In the genomic region with DNA sequence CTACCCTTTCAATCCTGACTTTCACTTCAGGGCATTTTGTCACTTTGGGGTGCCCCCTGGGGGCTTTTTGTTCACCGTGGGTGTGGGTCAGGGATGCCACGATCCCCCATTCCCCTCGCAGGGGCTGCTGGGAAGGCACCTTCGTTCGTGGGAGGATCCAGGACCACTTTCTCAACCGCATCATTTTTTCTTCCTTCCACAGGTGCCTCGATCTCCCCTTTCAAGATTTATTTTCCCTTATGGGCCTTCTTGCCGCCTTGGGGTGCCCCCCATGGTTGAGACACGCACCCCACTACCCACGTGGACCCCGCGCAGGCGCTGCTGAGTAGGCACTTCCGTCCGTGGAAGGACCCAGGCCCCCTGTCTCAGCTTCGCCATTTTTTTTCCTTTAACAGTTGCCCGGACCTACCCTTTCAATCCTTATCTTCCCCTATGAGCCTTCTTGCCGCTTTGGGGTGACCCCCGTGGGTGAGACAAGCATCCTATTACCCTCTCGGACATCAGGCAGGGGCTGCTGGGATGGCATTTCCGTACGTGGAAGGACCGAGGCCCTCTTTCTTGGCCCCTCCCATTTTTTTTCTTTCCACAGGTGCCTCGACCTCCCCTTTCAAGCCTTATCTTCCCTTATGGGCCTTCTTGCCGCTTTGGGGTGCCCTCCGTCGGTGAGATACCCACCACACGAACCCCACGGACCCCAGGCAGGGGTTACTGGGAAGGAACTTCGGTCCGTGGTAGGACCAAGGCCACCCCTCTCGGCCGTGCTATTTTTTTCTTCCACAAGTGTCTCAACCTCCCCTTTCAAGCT, we compare ENCODE assay signal across 26 cellular contexts.
A peak's percentile ranks its signal among the peaks of the same experiment; 100 is the strongest.
DNase-seq lines count a peak whose midpoint lies in the region; ATAC-seq, FAIRE-seq and TF ChIP-seq lines count a peak whose summit lies in the region.
"Had no signal": no experiment of that assay in that cellular context is flagged by ENCODE, and none has a peak within 500 bp of the region (broad histone marks: within the 10 kb centered on the region; RNA-seq: fewer than 3 reads in every experiment).

No MANE protein-coding gene starts in this region.

- TF ChIP-seq EP300 in A549 (IDR thresholded peaks at IDR 0.05): no peak
- no peak for TF ChIP-seq EP300 in K562 (IDR thresholded peaks at IDR 0.05; ENCODE audit: low read length)

- peak; percentile 41 to 53; a peak in 4 of 6 replicates for ATAC-seq in A549
- ATAC-seq in K562: peak; percentile 10; the same call in 1 of the 3 replicates
- ATAC-seq: activated CD8-positive, alpha-beta T cell treated with anti-CD3 and anti-CD28 coated beads for 36 hours; stimulated activated naive B cell treated with anti-CD40 and anti-IgM and Interleukin-4, amounts not matched to agents 10 μg/mL and 1 μg/mL and 100 μg/mL, for 72 hours had no signal

- CTCF ChIA-PET in A549 (lab: Yijun Ruan, JAX): no interaction called here
- CTCF ChIA-PET in Caco-2 (lab: Charles Lee): interaction anchor here (0.6 kb wide), 1 partner anchor 43 kb away, joined by 3 read pairs; no protein-coding TSS in a partner anchor
- CTCF ChIA-PET in K562 (lab: Yijun Ruan, JAX; ENCODE audit: low intra/inter-chr PET ratio): no interaction called here

- H2AFZ ChIP-seq in K562 (ENCODE audit: low read depth, low read length) (peak overlapping the region; percentile 89), neuron (ENCODE audit: low read depth, low read length) (peak overlapping the region; percentile 17)

- no TSS peak for BruUV-seq in Caco-2 (replicated peaks; lab: Mats Ljungman, UMichigan)
- BruUV-seq in K562 (replicated peaks; lab: Mats Ljungman, UMichigan): no TSS peak

- no peaks in the 10 kb centered on the region for H3K27me3 ChIP-seq in Caco-2 (replicated peaks; ENCODE audit: control insufficient read depth, insufficient read depth, low read length)
- H3K27me3 ChIP-seq in K562 (ENCODE audit: control insufficient read depth in 2 of 2, insufficient read depth in 2 of 2, low read length in 2 of 2): peaks cover 0 to 12% of the 10 kb centered on the region in 2 experiments; a peak in 2 of 5 replicates
- no peaks in the 10 kb centered on the region for H3K27me3 ChIP-seq in neuron (ENCODE audit: insufficient read depth, low read length)
- H3K27me3 ChIP-seq: brain microvascular endothelial cell, vagina had no signal

- H3K27ac Mint-ChIP-seq in Caco-2 (ENCODE audit: unreplicated experiment): peak overlapping the region; percentile 10
- H3K27ac Mint-ChIP-seq: activated CD8-positive, alpha-beta T cell treated with anti-CD3 and anti-CD28 coated beads for 36 hours; CD4-positive, CD25-positive, alpha-beta regulatory T cell; progenitor cell of endocrine pancreas; stimulated activated naive B cell treated with anti-CD40 and anti-IgM and Interleukin-4, amounts not matched to agents 10 μg/mL and 1 μg/mL and 100 μg/mL, for 72 hours; T-helper 1 cell treated with Interleukin-12 subunit alpha and Interleukin-12 subunit beta and Interleukin-4 antibody, amounts not matched to agents 30 μg/mL and 1 μg/mL, for 36 hours had no signal

- no peaks in the 10 kb centered on the region for H3K9me1 ChIP-seq in K562 (ENCODE audit: control insufficient read depth, insufficient read depth, low read length)

- H3K36me3 ChIP-seq in Caco-2 (ENCODE audit: control insufficient read depth, insufficient read depth, low read length) (no peaks in the 10 kb centered on the region), K562 (ENCODE audit: control insufficient read depth, insufficient read depth, low read length) (no peaks in the 10 kb centered on the region), neuron (ENCODE audit: insufficient read depth, low read length) (no peaks in the 10 kb centered on the region)
- H3K36me3 ChIP-seq: brain microvascular endothelial cell, vagina had no signal

- peaks cover 58% of the 10 kb centered on the region for H3K9me3 Mint-ChIP-seq in Caco-2 (ENCODE audit: unreplicated experiment)

- H3K4me1 Mint-ChIP-seq in Caco-2 (ENCODE audit: low read depth, unreplicated experiment): peaks cover 8% of the 10 kb centered on the region
- H3K4me1 Mint-ChIP-seq: stimulated activated naive B cell treated with anti-CD40 and anti-IgM and Interleukin-4, amounts not matched to agents 10 μg/mL and 1 μg/mL and 100 μg/mL, for 72 hours had no signal

- POLR2A ChIA-PET in A549 (lab: Yijun Ruan, JAX) (no interaction called here), Caco-2 (lab: Charles Lee) (no interaction called here), K562 (lab: Yijun Ruan, JAX) (no interaction called here)

- in situ Hi-C loops in K562 (cut with MboI): loop anchor here (10.0 kb wide), 2 partner anchors 166 to 256 kb away; no protein-coding TSS in a partner anchor

- TF ChIP-seq CTCF in A549 (IDR thresholded peaks at IDR 0.05) (no peak), Caco-2 (IDR thresholded peaks at IDR 0.05; ENCODE audit: insufficient read depth in 1 of 2, low read depth in 1 of 2, low read length in 1 of 2, severe bottlenecking in 1 of 2, unreplicated experiment in 1 of 2) (no peak), K562 (IDR thresholded peaks at IDR 0.05 in 2 of 3, conservative IDR thresholded peaks at IDR 0.05 in 1 of 3; ENCODE audit: insufficient read depth in 2 of 3, low read depth in 1 of 3, low read length in 3 of 3) (no peak)

- TF ChIP-seq POLR2A in A549 (IDR thresholded peaks at IDR 0.05; ENCODE audit: low read length): no peak
- no peak for TF ChIP-seq POLR2A in K562 (conservative IDR thresholded peaks at IDR 0.05)

- H3K79me2 ChIP-seq in K562 (ENCODE audit: control insufficient read depth, insufficient read depth, low read length): no peaks in the 10 kb centered on the region

- DNase-seq in A549 (ENCODE audit: low read depth in 1 of 2, low spot score in 1 of 2) (peak in 1 of 2 experiments; percentile 10), Caco-2 (peak in 1 of 2 experiments; percentile 32), K562 (ENCODE audit: extremely low read depth in 1 of 4, low spot score in 3 of 4) (no peak), occipital lobe (lab: John Stamatoyannopoulos, UW) (no peak), NCI-H1417 (lab: John Stamatoyannopoulos, UW) (no peak), pons (ENCODE audit: low spot score) (no peak), NOMO-1 treated with DMSO at 0.1 percent for 48 hours (lab: John Stamatoyannopoulos, UW; ENCODE audit: unreplicated experiment) (no peak)
- DNase-seq: activated CD4-positive, CD25-positive, alpha-beta regulatory T cell treated with anti-CD3 and anti-CD28 coated beads, Interleukin-2, amount 50 U/mL, for 72 hours; activated CD8-positive, alpha-beta T cell treated with anti-CD3 and anti-CD28 coated beads for 36 hours; activated gamma-delta T cell treated with Interleukin-2 at 50 U/mL for 16 hours; brain microvascular endothelial cell; CD4-positive, CD25-positive, alpha-beta regulatory T cell; H7; IMR-90; NCI-H1048; NCI-H1694 treated with DMSO at 0.1 percent for 48 hours; NCI-H524; stimulated activated CD4-positive, alpha-beta T cell treated with anti-CD3 and anti-CD28 coated beads, Interleukin-15, amount 100 ng/mL, for 24 hours; stimulated activated naive B cell treated with anti-CD40 and anti-IgM and Interleukin-4, amounts not matched to agents 10 μg/mL and 1 μg/mL and 100 μg/mL, for 72 hours had no signal

- intact Hi-C loops in Caco-2 (cut with micrococcal nuclease; ENCODE audit: unreplicated experiment) (no loop called here), K562 (cut with micrococcal nuclease) (loop anchor here (5.0 to 10.0 kb wide), 4 partner anchors 64 to 337 kb away; no protein-coding TSS in a partner anchor)

- H3K9me3 ChIP-seq in A549 (no peaks in the 10 kb centered on the region; the same call in 2 of the 3 replicates), Caco-2 (peaks cover 37% of the 10 kb centered on the region), K562 (replicated peaks; ENCODE audit: control insufficient read depth, insufficient read depth, low read depth, low read length) (no peaks in the 10 kb centered on the region), neuron (ENCODE audit: low read length) (peaks cover 13% of the 10 kb centered on the region)
- H3K9me3 ChIP-seq: vagina had no signal

- H3K27me3 Mint-ChIP-seq in Caco-2 (ENCODE audit: insufficient read depth, unreplicated experiment): peaks cover 7% of the 10 kb centered on the region
- H3K27me3 Mint-ChIP-seq: activated CD8-positive, alpha-beta T cell treated with anti-CD3 and anti-CD28 coated beads for 36 hours; CD4-positive, CD25-positive, alpha-beta regulatory T cell; progenitor cell of endocrine pancreas; stimulated activated naive B cell treated with anti-CD40 and anti-IgM and Interleukin-4, amounts not matched to agents 10 μg/mL and 1 μg/mL and 100 μg/mL, for 72 hours had no signal

- 4% methylated on average over 33 of the region's 33 CpGs for WGBS in A549 (ENCODE audit: missing lambda C conversion rate)
- WGBS in K562 (ENCODE audit: insufficient coverage, low coverage, missing lambda C conversion rate): 3% methylated on average over 27 of the region's 33 CpGs

- H3K27ac ChIP-seq in A549: peak overlapping the region; percentile 73 to 78; a peak in 5 of 6 replicates
- H3K27ac ChIP-seq in K562 (ENCODE audit: extremely low read depth, low read depth, low read length): no peak overlapping the region
- H3K27ac ChIP-seq: brain microvascular endothelial cell, epithelial cell of prostate, vagina had no signal

- peak overlapping the region; percentile 28 to 47; a peak in 3 of 4 replicates for H3K9ac ChIP-seq in K562 (ENCODE audit: insufficient read depth in 1 of 2, low read depth in 2 of 2, low read length in 2 of 2)

- H3K36me3 Mint-ChIP-seq in Caco-2 (ENCODE audit: insufficient read depth, unreplicated experiment): no peaks in the 10 kb centered on the region
- H3K36me3 Mint-ChIP-seq: CD4-positive, CD25-positive, alpha-beta regulatory T cell had no signal

- peaks cover 4% of the 10 kb centered on the region; the same call in 1 of the 3 replicates for H3K4me1 ChIP-seq in A549
- H3K4me1 ChIP-seq in Caco-2: no peaks in the 10 kb centered on the region
- peaks cover 0 to 16% of the 10 kb centered on the region in 2 experiments; a peak in 2 of 5 replicates for H3K4me1 ChIP-seq in K562 (replicated peaks in 1 of 2; ENCODE audit: control insufficient read depth in 2 of 2, insufficient read depth in 2 of 2, low read length in 2 of 2)
- H3K4me1 ChIP-seq in neuron (ENCODE audit: insufficient read depth, low read length): no peaks in the 10 kb centered on the region
- H3K4me1 ChIP-seq: vagina had no signal

- H3K4me3 Mint-ChIP-seq in Caco-2 (ENCODE audit: unreplicated experiment): peak overlapping the region; percentile 69
- H3K4me3 Mint-ChIP-seq: activated CD8-positive, alpha-beta T cell treated with anti-CD3 and anti-CD28 coated beads for 36 hours; CD4-positive, CD25-positive, alpha-beta regulatory T cell; stimulated activated naive B cell treated with anti-CD40 and anti-IgM and Interleukin-4, amounts not matched to agents 10 μg/mL and 1 μg/mL and 100 μg/mL, for 72 hours; T-helper 1 cell treated with Interleukin-12 subunit alpha and Interleukin-12 subunit beta and Interleukin-4 antibody, amounts not matched to agents 30 μg/mL and 1 μg/mL, for 36 hours had no signal

- FAIRE-seq in A549 (lab: Jason Lieb, UNC) (no peak), K562 (lab: Jason Lieb, UNC) (no peak)
- FAIRE-seq: kidney had no signal

- H3K4me3 ChIP-seq in A549 (peak overlapping the region; percentile 56), Caco-2 (ENCODE audit: low read depth, low read length) (peak overlapping the region; percentile 16; the same call in 1 of the 2 replicates), K562 (peak overlapping the region; percentile 29; the same call in 1 of the 2 replicates), neuron (ENCODE audit: low read length) (no peak overlapping the region)
- H3K4me3 ChIP-seq: lung, vagina had no signal

- peak overlapping the region; percentile 99 for H3K4me2 ChIP-seq in A549
- H3K4me2 ChIP-seq in K562 (ENCODE audit: insufficient read depth, low read length): peak overlapping the region; percentile 69

- H4K20me1 ChIP-seq in K562 (replicated peaks; ENCODE audit: control insufficient read depth, insufficient read depth, low read length): no peaks in the 10 kb centered on the region

- TF ChIP-seq RAD21 in A549 (conservative IDR thresholded peaks at IDR 0.05 in 1 of 2, IDR thresholded peaks at IDR 0.05 in 1 of 2): no peak
- TF ChIP-seq RAD21 in K562 (CRISPR knock-in tag; conservative IDR thresholded peaks at IDR 0.05 in 1 of 2, IDR thresholded peaks at IDR 0.05 in 1 of 2): no peak
